Comparison of ENCODE assay signal across 11 cellular contexts in the genomic region with DNA sequence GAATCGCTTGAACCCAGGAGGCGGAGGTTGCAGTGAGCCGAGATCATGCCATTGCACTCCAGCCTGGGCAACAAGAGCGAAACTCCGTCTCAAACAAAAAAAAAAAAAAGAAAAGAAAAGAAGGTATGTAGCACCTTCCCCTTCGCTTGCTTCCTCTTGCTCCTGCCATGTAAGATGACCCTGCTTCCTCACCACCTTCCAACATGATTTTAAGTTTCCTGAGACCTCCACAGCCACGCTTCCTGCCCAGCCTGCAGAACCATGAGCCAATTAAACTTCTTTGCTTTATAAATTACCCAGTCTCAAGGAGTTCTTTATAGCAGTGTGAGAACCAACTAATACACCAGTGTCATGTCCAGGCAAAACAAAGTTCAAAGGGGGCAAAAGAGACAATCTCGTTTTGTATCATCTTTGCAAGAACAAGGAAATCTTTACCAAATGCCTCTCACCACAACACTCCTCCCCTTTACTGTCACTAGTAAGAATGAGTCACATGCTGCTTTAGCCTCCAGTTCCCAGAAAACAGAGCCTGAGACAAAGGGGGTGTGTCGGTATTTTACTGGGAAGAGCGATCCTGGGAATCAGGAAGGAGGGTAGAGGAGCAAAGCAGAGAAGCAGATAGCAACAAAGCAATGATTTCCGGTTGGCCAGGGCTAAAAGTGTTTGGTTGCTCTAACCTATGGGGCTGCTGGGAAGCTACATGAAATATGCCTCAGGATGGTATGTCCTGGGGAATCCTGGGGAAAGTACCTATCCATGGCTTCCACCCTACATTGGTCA. TPM values are rescaled to one million over a fixed set of nuclear protein-coding genes. Genes with fewer than 3 reads are reported as not detected.
A peak's percentile ranks its signal among the peaks of the same experiment; 100 is the strongest.
DNase-seq lines count a peak whose midpoint lies in the region; ATAC-seq, FAIRE-seq and TF ChIP-seq lines count a peak whose summit lies in the region.
"Had no signal": no experiment of that assay in that cellular context is flagged by ENCODE, and none has a peak within 500 bp of the region (broad histone marks: within the 10 kb centered on the region; RNA-seq: fewer than 3 reads in every experiment).

No MANE protein-coding gene starts in this region.

- CTCF ChIA-PET in PC-9 (lab: Charles Lee) (no interaction called here), H1 (lab: Charles Lee; ENCODE audit: partially characterized antibody) (interaction anchor here (0.5 to 0.8 kb wide), 2 partner anchors 11 to 92 kb away, joined by 3 read pairs; no protein-coding TSS in a partner anchor)

- peak; percentile 19 for FAIRE-seq in H1 (lab: Jason Lieb, UNC)

- no peak overlapping the region for H3K4ac ChIP-seq in H1 (replicated peaks; ENCODE audit: insufficient read length, low read depth, low read length)

- H3K23ac ChIP-seq in H1 (ENCODE audit: insufficient read length): no peak overlapping the region

- TF ChIP-seq POLR2A in H1 (IDR thresholded peaks at IDR 0.05; ENCODE audit: control extremely low read depth in 1 of 2, low read depth in 2 of 2, low read length in 2 of 2): no peak
- TF ChIP-seq POLR2A in GM18505 (IDR thresholded peaks at IDR 0.05; ENCODE audit: borderline replicate concordance, extremely low read depth, insufficient read depth, insufficient read length): no peak
- TF ChIP-seq POLR2A in tibial nerve (IDR thresholded peaks at IDR 0.05): no peak

- H3K27ac ChIP-seq in PC-9 (peak overlapping the region; percentile 56), H1 (ENCODE audit: low read depth, low read length) (no peak overlapping the region), tibial nerve (peak overlapping the region in 1 of 4 donors; percentile 29)

- H3K9me3 ChIP-seq in PC-9 (ENCODE audit: insufficient read depth, low read depth) (0 out of 2 replicates have a peak, but pooled peaks cover 7% of the 10 kb centered on the region), H1 (ENCODE audit: insufficient read depth in 2 of 2, low read depth in 1 of 2, low read length in 1 of 2) (no peaks in the 10 kb centered on the region), tibial nerve (no peaks in the 10 kb centered on the region)

- no peak overlapping the region for H2BK15ac ChIP-seq in H1 (ENCODE audit: low read length)

- no peak overlapping the region for H3K18ac ChIP-seq in H1 (ENCODE audit: extremely low read depth, low read length)

- H3K4me3 ChIP-seq in GM12865 (ENCODE audit: low read depth, low read length) (no peak overlapping the region), PC-9 (no peak overlapping the region), H1 (ENCODE audit: extremely low read depth in 1 of 4, insufficient read depth in 2 of 4, low read depth in 3 of 4, low read length in 4 of 4) (no peak overlapping the region), tibial nerve (no peak overlapping the region)

- POLR2A ChIA-PET in PC-9 (lab: Charles Lee; ENCODE audit: unreplicated experiment) (interaction anchor here (0.6 kb wide), 1 partner anchor 88 kb away, joined by 3 read pairs; no protein-coding TSS in a partner anchor), H1 (lab: Charles Lee; ENCODE audit: partially characterized antibody) (no interaction called here)

- H3K56ac ChIP-seq in H1 (replicated peaks; ENCODE audit: insufficient read length, low read depth, low read length): no peak overlapping the region

- no peaks in the 10 kb centered on the region for H3K23me2 ChIP-seq in H1 (ENCODE audit: low read depth, low read length)

- H2BK12ac ChIP-seq in H1 (ENCODE audit: low read depth, low read length): no peak overlapping the region

- peak overlapping the region; percentile 33 for H2AFZ ChIP-seq in PC-9
- no peak overlapping the region for H2AFZ ChIP-seq in H1 (ENCODE audit: low read length)

- H3K79me2 ChIP-seq in PC-9 (ENCODE audit: low read depth) (no peaks in the 10 kb centered on the region), H1 (ENCODE audit: control insufficient read depth in 1 of 2, insufficient read depth in 2 of 2, low read length in 2 of 2) (no peaks in the 10 kb centered on the region)

- H4K91ac ChIP-seq in H1 (replicated peaks; ENCODE audit: insufficient read length, low read length): no peak overlapping the region

- intact Hi-C loops in PC-9 (cut with micrococcal nuclease; ENCODE audit: unreplicated experiment): no loop called here

- no peak overlapping the region for H2AK5ac ChIP-seq in H1 (ENCODE audit: low read depth, low read length)

- H4K20me1 ChIP-seq in PC-9 (ENCODE audit: insufficient read depth) (no peaks in the 10 kb centered on the region), H1 (replicated peaks in 1 of 2; ENCODE audit: control insufficient read depth in 1 of 2, insufficient read depth in 2 of 2, low read length in 2 of 2) (no peaks in the 10 kb centered on the region)

- no peaks in the 10 kb centered on the region for H3K27me3 ChIP-seq in PC-9 (ENCODE audit: insufficient read depth, low read depth)
- no peaks in the 10 kb centered on the region for H3K27me3 ChIP-seq in H1 (replicated peaks in 1 of 4; ENCODE audit: control insufficient read depth in 3 of 4, extremely low read depth in 1 of 4, insufficient read depth in 3 of 4, low read length in 3 of 4)
- H3K27me3 ChIP-seq in tibial nerve: no peaks in the 10 kb centered on the region

- H4K5ac ChIP-seq in H1 (ENCODE audit: insufficient read length, low read depth, low read length): no peak overlapping the region

- peak; percentile 48 for DNase-seq in GM12865 (ENCODE audit: low read depth)
- DNase-seq in PC-9: peak in 1 of 2 experiments; percentile 77
- no peak for DNase-seq in H1 (ENCODE audit: low read depth in 1 of 2, low spot score in 2 of 2)
- no peak for DNase-seq in omental fat pad (ENCODE audit: low spot score)
- DNase-seq in NCI-H82 (lab: John Stamatoyannopoulos, UW): no peak
- DNase-seq in tibial nerve (ENCODE audit: low spot score in 2 of 2): no peak
- DNase-seq: central memory CD4-positive, alpha-beta T cell; nucleus accumbens; SHP77 treated with DMSO at 0.1 percent for 48 hours had no signal

- WGBS in H1 (ENCODE audit: extremely low coverage in 1 of 2, insufficient coverage in 1 of 2, insufficient read length in 1 of 2, insufficient replicate concordance in 2 of 2, low coverage in 1 of 2, low lambda C conversion rate in 2 of 2, missing lambda C conversion rate in 1 of 2), 2 experiments: 87% methylated on average over 9 of the region's 11 CpGs; no CpG with 5 or more reads in 1 of the 2 experiments
- WGBS in tibial nerve, 2 donors: 68 to 73% methylated on average over 11 of the region's 11 CpGs

- H2BK20ac ChIP-seq in H1 (ENCODE audit: low read length): no peak overlapping the region; the same call in 1 of the 2 replicates

- H3K4me2 ChIP-seq in PC-9 (peak overlapping the region; percentile 47), H1 (ENCODE audit: insufficient read depth in 1 of 2, low read depth in 2 of 2, low read length in 2 of 2) (no peak overlapping the region)

- no peak overlapping the region for H3K9ac ChIP-seq in H1 (replicated peaks in 1 of 4; ENCODE audit: extremely low read depth in 1 of 4, low read depth in 3 of 4, low read length in 3 of 4)

- no peak for TF ChIP-seq RAD21 in H1 (IDR thresholded peaks at IDR 0.05 in 1 of 2, conservative IDR thresholded peaks at IDR 0.05 in 1 of 2; ENCODE audit: low read depth in 2 of 2, low read length in 2 of 2)

- ATAC-seq in omental fat pad (ENCODE audit: low FRiP score) (peak; percentile 79), HG02759 (IDR thresholded peaks at IDR 0.05; ENCODE audit: unreplicated experiment) (no peak), GM18505 (IDR thresholded peaks at IDR 0.05; ENCODE audit: unreplicated experiment) (no peak)

- H3K14ac ChIP-seq in H1 (ENCODE audit: insufficient read length): no peak overlapping the region

- H3F3A ChIP-seq in PC-9 (ENCODE audit: insufficient read depth, low read depth): peaks cover 18% of the 10 kb centered on the region

- BruUV-seq in PC-9 (replicated peaks; lab: Mats Ljungman, UMichigan): no TSS peak

- TF ChIP-seq EP300 in H1 (IDR thresholded peaks at IDR 0.05; ENCODE audit: borderline replicate concordance in 1 of 2, low read depth in 2 of 2, low read length in 2 of 2) (no peak), tibial nerve (IDR thresholded peaks at IDR 0.05) (peak in 1 of 2 donors; percentile 37)

- H3K9me2 ChIP-seq in PC-9 (ENCODE audit: insufficient read depth): no peaks in the 10 kb centered on the region

- no peaks in the 10 kb centered on the region for H3K79me1 ChIP-seq in H1 (ENCODE audit: low read depth, low read length)

- H2BK120ac ChIP-seq in H1 (replicated peaks; ENCODE audit: low read depth, low read length): no peak overlapping the region

- no peak for TF ChIP-seq CTCF in GM12865 (IDR thresholded peaks at IDR 0.05; ENCODE audit: insufficient read depth, low read depth, low read length, missing control alignments)
- TF ChIP-seq CTCF in PC-9 (conservative IDR thresholded peaks at IDR 0.05): no peak
- TF ChIP-seq CTCF in H1 (IDR thresholded peaks at IDR 0.05; ENCODE audit: control extremely low read depth in 1 of 3, insufficient read depth in 1 of 3, low read depth in 1 of 3, low read length in 3 of 3): no peak
- TF ChIP-seq CTCF in omental fat pad (IDR thresholded peaks at IDR 0.05): no peak
- no peak for TF ChIP-seq CTCF in tibial nerve (IDR thresholded peaks at IDR 0.05)

- no peak overlapping the region for H4K8ac ChIP-seq in H1 (ENCODE audit: extremely low read depth, insufficient read depth, low read length)

- H3K36me3 ChIP-seq in PC-9 (ENCODE audit: low read depth): no peaks in the 10 kb centered on the region
- H3K36me3 ChIP-seq in H1 (ENCODE audit: control insufficient read depth in 2 of 4, insufficient read depth in 4 of 4, low read length in 3 of 4): no peaks in the 10 kb centered on the region
- H3K36me3 ChIP-seq in tibial nerve: no peaks in the 10 kb centered on the region

- no peak overlapping the region for H2BK5ac ChIP-seq in H1 (ENCODE audit: low read depth, low read length)

- H3K4me1 ChIP-seq in PC-9 (replicated peaks; ENCODE audit: insufficient read depth): peaks cover 11% of the 10 kb centered on the region
- H3K4me1 ChIP-seq in H1 (replicated peaks in 1 of 4; ENCODE audit: control insufficient read depth in 3 of 4, insufficient read depth in 4 of 4, low read length in 3 of 4): no peaks in the 10 kb centered on the region
- peaks cover 0 to 21% (median 2%) of the 10 kb centered on the region in 4 donors for H3K4me1 ChIP-seq in tibial nerve

RNA-seq across cellular contexts. Expression of gene MCHR1, which starts 10.5 kb away (rescaled TPM):
- total RNA-seq in PC-9 (2021): 0.24 and 0.28 TPM in 2 replicates
- total RNA-seq in H1 (2021; fragmentation: NEBNext Ultra II Directional; extraction: Animal tissue kit (Norgen Biotek cat#: 25700)): 0.91 and 1.3 TPM in 2 replicates
- polyA plus RNA-seq in H1 (2011; rRNA removed): 4.6 and 7.6 TPM in 2 replicates
- 3.5 TPM for polyA plus RNA-seq in H1 (2011; cell fraction: cytosol; rRNA removed)
- polyA plus RNA-seq in H1 (2011; cell fraction: nucleus; rRNA removed): 3.8 TPM
- 1.8 to 3.7 TPM (median 2.5 TPM) in 4 replicates for polyA plus RNA-seq in H1 (2012, experiment 1 of 2)
- 2.9 TPM for polyA plus RNA-seq in H1 (2012, experiment 2 of 2)
- polyA plus RNA-seq in H1 (2013, experiment 1 of 2): 1.4 TPM
- polyA plus RNA-seq in H1 (2013, experiment 2 of 2): 1.6 TPM
- polyA minus RNA-seq in H1 (2011; rRNA and poly(A)+ RNA removed): 11.0 and 14.1 TPM in 2 replicates
- polyA minus RNA-seq in H1 (2011; cell fraction: cytosol; rRNA and poly(A)+ RNA removed): 2.1 TPM
- 2.4 TPM for polyA minus RNA-seq in H1 (2011; cell fraction: nucleus; rRNA and poly(A)+ RNA removed)
- total RNA-seq in omental fat pad: not detected
- 1 to 10 TPM in 1 of 4 donors, under 1 TPM in 1, not detected in 2; 0.39 to 1.0 TPM for total RNA-seq in tibial nerve

RNA-seq across cellular contexts. Expression of gene MRTFA, which starts 32.3 kb away (rescaled TPM):
- total RNA-seq in PC-9 (2021): 44.7 and 64.6 TPM in 2 replicates
- 37.9 and 43.1 TPM in 2 replicates for total RNA-seq in H1 (2021; fragmentation: NEBNext Ultra II Directional; extraction: Animal tissue kit (Norgen Biotek cat#: 25700))
- 5.4 and 12.8 TPM in 2 replicates for polyA plus RNA-seq in H1 (2011; rRNA removed)
- polyA plus RNA-seq in H1 (2011; cell fraction: cytosol; rRNA removed): 5.5 TPM
- polyA plus RNA-seq in H1 (2011; cell fraction: nucleus; rRNA removed): 16.9 TPM
- 22.7 to 30.5 TPM (median 26.3 TPM) in 4 replicates for polyA plus RNA-seq in H1 (2012, experiment 1 of 2)
- polyA plus RNA-seq in H1 (2012, experiment 2 of 2): 26.8 TPM
- polyA plus RNA-seq in H1 (2013, experiment 1 of 2): 14.4 TPM
- polyA plus RNA-seq in H1 (2013, experiment 2 of 2): 14.6 TPM
- 15.0 and 32.6 TPM in 2 replicates for polyA minus RNA-seq in H1 (2011; rRNA and poly(A)+ RNA removed)
- 37.5 TPM for polyA minus RNA-seq in H1 (2011; cell fraction: cytosol; rRNA and poly(A)+ RNA removed)
- polyA minus RNA-seq in H1 (2011; cell fraction: nucleus; rRNA and poly(A)+ RNA removed): 41.3 TPM
- total RNA-seq in omental fat pad: 10 to 100 TPM; 36.0 to 76.3 (median 54.7) TPM
- 100 to 1,000 TPM in 2 of 4 donors, 10 to 100 TPM in 2; 69.7 to 119 (median 104) TPM for total RNA-seq in tibial nerve
